Comparison of ENCODE assay signal across 26 cellular contexts in the genomic region with DNA sequence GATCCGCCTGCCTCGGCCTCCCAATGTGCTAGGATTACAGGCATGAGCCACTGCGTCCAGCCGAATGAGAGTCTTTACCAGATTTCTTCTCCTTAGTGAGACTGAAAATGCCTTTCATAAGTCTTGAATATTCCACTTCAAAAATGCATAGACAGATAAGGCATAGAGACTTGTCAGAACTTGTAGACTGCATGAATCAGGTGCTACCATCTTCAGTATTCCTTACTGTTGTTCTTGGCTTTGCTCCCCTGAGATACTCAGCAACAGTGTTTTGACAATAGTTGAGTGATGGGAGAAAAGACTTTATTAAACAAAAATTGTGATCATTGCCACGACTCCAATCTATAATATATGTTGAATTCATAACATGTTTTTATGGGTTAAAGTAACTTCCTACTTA. TPM values are rescaled to one million over a fixed set of nuclear protein-coding genes. Genes with fewer than 3 reads are reported as not detected.
DNase-seq lines count a peak whose midpoint lies in the region; ATAC-seq and TF ChIP-seq lines count a peak whose summit lies in the region.
"Had no signal": no experiment of that assay in that cellular context is flagged by ENCODE, and none has a peak within 500 bp of the region (broad histone marks: within the 10 kb centered on the region; RNA-seq: fewer than 3 reads in every experiment).

No MANE protein-coding gene starts in this region.

- H3K4me1 ChIP-seq in RWPE2 (ENCODE audit: insufficient read depth, poor library complexity, severe bottlenecking) (no peaks in the 10 kb centered on the region), foreskin keratinocyte (peaks cover 4% of the 10 kb centered on the region), right atrium auricular region (no peaks in the 10 kb centered on the region)
- H3K4me1 ChIP-seq in effector memory CD4-positive, alpha-beta T cell (ENCODE audit: control insufficient read depth, insufficient read depth, low read length, poor library complexity, severe bottlenecking), result no peaks in the 10 kb centered on the region
- H3K4me1 ChIP-seq: A549; BE2C; BLaER1 treated with 17β-estradiol and CSF1 and Interleukin-3, amounts not matched to agents 10 nM and 100 nM had no signal

- ATAC-seq in RWPE2 (ENCODE audit: low read depth), result peak; percentile 85
- ATAC-seq in foreskin keratinocyte, result peak; percentile 99
- ATAC-seq in GM21786 (IDR thresholded peaks at IDR 0.05; ENCODE audit: unreplicated experiment), result no peak
- ATAC-seq: A549 had no signal

- H3K4me3 ChIP-seq in RWPE2 (ENCODE audit: severe bottlenecking) (no peak overlapping the region), choroid plexus epithelial cell (ENCODE audit: low read depth, low read length) (no peak overlapping the region), right atrium auricular region (no peak overlapping the region)
- no peak overlapping the region for H3K4me3 ChIP-seq in effector memory CD4-positive, alpha-beta T cell (ENCODE audit: insufficient read depth, low read depth, low read length, poor library complexity, severe bottlenecking)
- H3K4me3 ChIP-seq: A549; BLaER1 treated with 17β-estradiol and CSF1 and Interleukin-3, amounts not matched to agents 10 nM and 100 nM; GM23248 had no signal

- peak; percentile 66 for DNase-seq in HPDE6-E6E7 (ENCODE audit: extremely low spot score)
- no peak for DNase-seq in RWPE2 (ENCODE audit: low spot score)
- peak; percentile 12 for DNase-seq in choroid plexus epithelial cell (ENCODE audit: low read depth)
- DNase-seq in foreskin keratinocyte, result peak; percentile 47 to 78
- DNase-seq in right atrium auricular region (ENCODE audit: low spot score), result no peak
- DNase-seq in middle frontal gyrus (ENCODE audit: extremely low spot score, low spot score), result no peak
- no peak for DNase-seq in effector memory CD4-positive, alpha-beta T cell
- DNase-seq: 8988T; ACHN; AML-193; BE2C; Calu3; CD4-positive, alpha-beta T cell; COR-L47; DMS79 treated with DMSO at 0.1 percent for 48 hours; GF-D8; GM23248; H7; HCEC 1CT had no signal

- H3K27ac ChIP-seq in RWPE2 (ENCODE audit: poor library complexity, severe bottlenecking) (no peak overlapping the region), foreskin keratinocyte (no peak overlapping the region), right atrium auricular region (no peak overlapping the region)
- no peak overlapping the region for H3K27ac ChIP-seq in effector memory CD4-positive, alpha-beta T cell (ENCODE audit: insufficient read depth, low read length, poor library complexity, severe bottlenecking)
- H3K27ac ChIP-seq: A549; BLaER1 treated with 17β-estradiol and CSF1 and Interleukin-3, amounts not matched to agents 10 nM and 100 nM; GM23248 had no signal

- H3K9me3 ChIP-seq in RWPE2 (ENCODE audit: severe bottlenecking), result no peaks in the 10 kb centered on the region
- H3K9me3 ChIP-seq in right atrium auricular region, result no peaks in the 10 kb centered on the region
- no peaks in the 10 kb centered on the region for H3K9me3 ChIP-seq in effector memory CD4-positive, alpha-beta T cell (ENCODE audit: control insufficient read depth, low read length)
- H3K9me3 ChIP-seq: A549; BE2C; BLaER1 treated with 17β-estradiol and CSF1 and Interleukin-3, amounts not matched to agents 10 nM and 100 nM had no signal

- H3K36me3 ChIP-seq in RWPE2 (ENCODE audit: low read depth) (no peaks in the 10 kb centered on the region), right atrium auricular region (no peaks in the 10 kb centered on the region)
- no peaks in the 10 kb centered on the region for H3K36me3 ChIP-seq in effector memory CD4-positive, alpha-beta T cell (ENCODE audit: control insufficient read depth, insufficient read depth, low read length)
- H3K36me3 ChIP-seq: BE2C; BLaER1 treated with 17β-estradiol and CSF1 and Interleukin-3, amounts not matched to agents 10 nM and 100 nM had no signal

- TF ChIP-seq CTCF in RWPE2 (IDR thresholded peaks at IDR 0.05; ENCODE audit: poor library complexity, severe bottlenecking) (no peak), choroid plexus epithelial cell (conservative IDR thresholded peaks at IDR 0.05; ENCODE audit: low read depth, low read length) (no peak), foreskin keratinocyte (conservative IDR thresholded peaks at IDR 0.05) (no peak), right atrium auricular region (IDR thresholded peaks at IDR 0.05) (no peak)

- H3K27me3 ChIP-seq in RWPE2 (ENCODE audit: insufficient read depth, poor library complexity, severe bottlenecking), result no peaks in the 10 kb centered on the region
- H3K27me3 ChIP-seq in foreskin keratinocyte, result no peaks in the 10 kb centered on the region
- no peaks in the 10 kb centered on the region for H3K27me3 ChIP-seq in right atrium auricular region
- H3K27me3 ChIP-seq in effector memory CD4-positive, alpha-beta T cell (replicated peaks; ENCODE audit: control insufficient read depth, insufficient read depth, low read length, poor library complexity, severe bottlenecking), result no peaks in the 10 kb centered on the region
- H3K27me3 ChIP-seq: BLaER1 treated with 17β-estradiol and CSF1 and Interleukin-3, amounts not matched to agents 10 nM and 100 nM had no signal

RNA-seq across cellular contexts. Expression of gene TKTL2, which starts 11.0 kb away (rescaled TPM):
- not detected in 2 replicates for total RNA-seq in foreskin keratinocyte
- not detected in 2 replicates for polyA plus RNA-seq in foreskin keratinocyte
- total RNA-seq in right atrium auricular region, result not detected
- total RNA-seq: Calu3; CD4-positive, alpha-beta T cell; Daoy; G401; GM23248; H1; H7 had no signal
- polyA plus RNA-seq: A549, CD14-positive monocyte, GM23248, H1 had no signal

RNA-seq across cellular contexts. Expression of gene TMA16, which starts 31.9 kb away (rescaled TPM):
- total RNA-seq in foreskin keratinocyte (29.6 and 34.2 TPM in 2 replicates), right atrium auricular region (10 to 100 TPM; 11.4 to 15.2 TPM)
- polyA plus RNA-seq in foreskin keratinocyte, result 24.2 and 29.6 TPM in 2 replicates

Comparison
In these comparisons a context has a peak if more than half of its experiments do, and no peak if none do; other contexts are left out.
1. DNase-seq: peak in HPDE6-E6E7 (single experiment), choroid plexus epithelial cell (single experiment) and foreskin keratinocyte (2 of 2); none in RWPE2 (single experiment), right atrium auricular region (single experiment), middle frontal gyrus (single experiment) and effector memory CD4-positive, alpha-beta T cell (0 of 3).